In the genomic region with DNA sequence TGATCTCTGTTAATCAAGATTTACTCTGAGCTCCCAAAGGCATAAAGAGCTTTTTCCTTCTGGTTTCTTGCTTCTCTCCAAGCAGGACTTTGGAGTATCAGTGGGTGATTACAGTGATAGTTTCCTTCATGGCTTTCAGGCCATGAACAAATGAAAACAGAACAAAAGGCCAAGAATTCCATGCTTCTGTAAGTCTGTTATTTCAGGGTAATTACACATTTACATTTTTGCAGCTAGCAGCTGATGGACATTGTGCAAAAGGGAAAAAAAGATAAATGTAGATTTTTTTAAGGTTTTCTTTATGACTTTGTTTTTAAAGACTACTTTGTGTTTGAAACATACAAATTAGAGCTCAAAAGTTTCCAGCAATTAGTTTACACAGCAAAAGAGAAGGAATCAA, we compare ENCODE assay signal across 24 cellular contexts.
A peak's percentile ranks its signal among the peaks of the same experiment; 100 is the strongest.
DNase-seq lines count a peak whose midpoint lies in the region; ATAC-seq and TF ChIP-seq lines count a peak whose summit lies in the region.
"Had no signal": no experiment of that assay in that cellular context is flagged by ENCODE, and none has a peak within 500 bp of the region (broad histone marks: within the 10 kb centered on the region; RNA-seq: fewer than 3 reads in every experiment).

No MANE protein-coding gene starts in this region.

- CTCF ChIA-PET in WTC11 (lab: Charles Lee): no interaction called here

- H3K4me1 Mint-ChIP-seq in WTC11: peaks cover 7% of the 10 kb centered on the region
- H3K4me1 Mint-ChIP-seq: CD4-positive, CD25-positive, alpha-beta regulatory T cell had no signal

- ATAC-seq in WTC11: no peak
- ATAC-seq: GM12878 had no signal

- no peaks in the 10 kb centered on the region for H3K36me3 Mint-ChIP-seq in WTC11
- H3K36me3 Mint-ChIP-seq: CD14-positive monocyte; CD4-positive, alpha-beta memory T cell; CD4-positive, CD25-positive, alpha-beta regulatory T cell had no signal

- H3K27me3 ChIP-seq in adipocyte (replicated peaks; ENCODE audit: control insufficient read depth, insufficient read depth, low read length): no peaks in the 10 kb centered on the region
- H3K27me3 ChIP-seq: BE2C, BLaER1 had no signal

- H3K9me3 Mint-ChIP-seq in WTC11: 0 out of 2 replicates have a peak, but pooled peaks cover 6% of the 10 kb centered on the region

- H3K9ac ChIP-seq in adipocyte (ENCODE audit: low read length): no peak overlapping the region
- H3K9ac ChIP-seq: BLaER1 had no signal

- H3K4me3 ChIP-seq in adipocyte (ENCODE audit: low read length): no peak overlapping the region
- H3K4me3 ChIP-seq: BLaER1, GM12878 had no signal

- peak; percentile 53 for DNase-seq in adipocyte (ENCODE audit: low read depth)
- peak; percentile 26 for DNase-seq in fibroblast of peridontal ligament (ENCODE audit: extremely low read depth)
- peak; percentile 4 for DNase-seq in left kidney (ENCODE audit: low read depth, low spot score)
- DNase-seq in renal cortical epithelial cell (ENCODE audit: low read depth): peak; percentile 54
- no peak for DNase-seq in WTC11 (ENCODE audit: low spot score)
- DNase-seq in DMS53 (lab: John Stamatoyannopoulos, UW): no peak
- DNase-seq in hippocampal formation (lab: John Stamatoyannopoulos, UW): no peak
- no peak for DNase-seq in amygdala (lab: John Stamatoyannopoulos, UW)
- DNase-seq: 8988T; ACHN; BE2C; C1 segment of cervical spinal cord; CD4-positive, alpha-beta memory T cell; CD4-positive, CD25-positive, alpha-beta regulatory T cell; CD8-positive, alpha-beta memory T cell; COR-L47; DMS 273 treated with DMSO at 0.1 percent for 48 hours; DMS153; DMS79 treated with DMSO at 0.1 percent for 48 hours; EL; GDM1 had no signal

- H3K4me1 ChIP-seq in adipocyte (ENCODE audit: control insufficient read depth, insufficient read depth, low read length): peaks cover 31% of the 10 kb centered on the region
- H3K4me1 ChIP-seq: BE2C, BLaER1 had no signal

- no peaks in the 10 kb centered on the region for H3K9me3 ChIP-seq in adipocyte (ENCODE audit: control insufficient read depth, low read length)
- H3K9me3 ChIP-seq: BE2C, BLaER1 had no signal

- no peak overlapping the region for H3K27ac Mint-ChIP-seq in WTC11
- H3K27ac Mint-ChIP-seq: CD14-positive monocyte; CD4-positive, CD25-positive, alpha-beta regulatory T cell had no signal

- POLR2A ChIA-PET in WTC11 (lab: Charles Lee): no interaction called here

- no peak for TF ChIP-seq CTCF in WTC11 (IDR thresholded peaks at IDR 0.05)

- H3K4me3 Mint-ChIP-seq in WTC11: no peak overlapping the region
- H3K4me3 Mint-ChIP-seq: CD14-positive monocyte; CD4-positive, alpha-beta memory T cell; CD4-positive, CD25-positive, alpha-beta regulatory T cell; CD8-positive, alpha-beta memory T cell had no signal

- no peaks in the 10 kb centered on the region for H3K27me3 Mint-ChIP-seq in WTC11 (ENCODE audit: low read depth)
- H3K27me3 Mint-ChIP-seq: CD4-positive, alpha-beta memory T cell; CD4-positive, CD25-positive, alpha-beta regulatory T cell; CD8-positive, alpha-beta memory T cell had no signal

- no peaks in the 10 kb centered on the region for H3K36me3 ChIP-seq in adipocyte (ENCODE audit: control insufficient read depth, insufficient read depth, low read length, severe bottlenecking)
- H3K36me3 ChIP-seq: BE2C, BLaER1 had no signal

TF ChIP-seq in WTC11, 78 proteins besides CTCF, POLR2A, EP300 and RAD21 (continues in another document):
- TF ChIP-seq, protein P1, sequence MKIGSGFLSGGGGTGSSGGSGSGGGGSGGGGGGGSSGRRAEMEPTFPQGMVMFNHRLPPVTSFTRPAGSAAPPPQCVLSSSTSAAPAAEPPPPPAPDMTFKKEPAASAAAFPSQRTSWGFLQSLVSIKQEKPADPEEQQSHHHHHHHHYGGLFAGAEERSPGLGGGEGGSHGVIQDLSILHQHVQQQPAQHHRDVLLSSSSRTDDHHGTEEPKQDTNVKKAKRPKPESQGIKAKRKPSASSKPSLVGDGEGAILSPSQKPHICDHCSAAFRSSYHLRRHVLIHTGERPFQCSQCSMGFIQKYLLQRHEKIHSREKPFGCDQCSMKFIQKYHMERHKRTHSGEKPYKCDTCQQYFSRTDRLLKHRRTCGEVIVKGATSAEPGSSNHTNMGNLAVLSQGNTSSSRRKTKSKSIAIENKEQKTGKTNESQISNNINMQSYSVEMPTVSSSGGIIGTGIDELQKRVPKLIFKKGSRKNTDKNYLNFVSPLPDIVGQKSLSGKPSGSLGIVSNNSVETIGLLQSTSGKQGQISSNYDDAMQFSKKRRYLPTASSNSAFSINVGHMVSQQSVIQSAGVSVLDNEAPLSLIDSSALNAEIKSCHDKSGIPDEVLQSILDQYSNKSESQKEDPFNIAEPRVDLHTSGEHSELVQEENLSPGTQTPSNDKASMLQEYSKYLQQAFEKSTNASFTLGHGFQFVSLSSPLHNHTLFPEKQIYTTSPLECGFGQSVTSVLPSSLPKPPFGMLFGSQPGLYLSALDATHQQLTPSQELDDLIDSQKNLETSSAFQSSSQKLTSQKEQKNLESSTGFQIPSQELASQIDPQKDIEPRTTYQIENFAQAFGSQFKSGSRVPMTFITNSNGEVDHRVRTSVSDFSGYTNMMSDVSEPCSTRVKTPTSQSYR (CRISPR knock-in tag; IDR thresholded peaks at IDR 0.05): no peak
- no peak for TF ChIP-seq ZNF423 (CRISPR knock-in tag; IDR thresholded peaks at IDR 0.05)
- TF ChIP-seq, protein P2, sequence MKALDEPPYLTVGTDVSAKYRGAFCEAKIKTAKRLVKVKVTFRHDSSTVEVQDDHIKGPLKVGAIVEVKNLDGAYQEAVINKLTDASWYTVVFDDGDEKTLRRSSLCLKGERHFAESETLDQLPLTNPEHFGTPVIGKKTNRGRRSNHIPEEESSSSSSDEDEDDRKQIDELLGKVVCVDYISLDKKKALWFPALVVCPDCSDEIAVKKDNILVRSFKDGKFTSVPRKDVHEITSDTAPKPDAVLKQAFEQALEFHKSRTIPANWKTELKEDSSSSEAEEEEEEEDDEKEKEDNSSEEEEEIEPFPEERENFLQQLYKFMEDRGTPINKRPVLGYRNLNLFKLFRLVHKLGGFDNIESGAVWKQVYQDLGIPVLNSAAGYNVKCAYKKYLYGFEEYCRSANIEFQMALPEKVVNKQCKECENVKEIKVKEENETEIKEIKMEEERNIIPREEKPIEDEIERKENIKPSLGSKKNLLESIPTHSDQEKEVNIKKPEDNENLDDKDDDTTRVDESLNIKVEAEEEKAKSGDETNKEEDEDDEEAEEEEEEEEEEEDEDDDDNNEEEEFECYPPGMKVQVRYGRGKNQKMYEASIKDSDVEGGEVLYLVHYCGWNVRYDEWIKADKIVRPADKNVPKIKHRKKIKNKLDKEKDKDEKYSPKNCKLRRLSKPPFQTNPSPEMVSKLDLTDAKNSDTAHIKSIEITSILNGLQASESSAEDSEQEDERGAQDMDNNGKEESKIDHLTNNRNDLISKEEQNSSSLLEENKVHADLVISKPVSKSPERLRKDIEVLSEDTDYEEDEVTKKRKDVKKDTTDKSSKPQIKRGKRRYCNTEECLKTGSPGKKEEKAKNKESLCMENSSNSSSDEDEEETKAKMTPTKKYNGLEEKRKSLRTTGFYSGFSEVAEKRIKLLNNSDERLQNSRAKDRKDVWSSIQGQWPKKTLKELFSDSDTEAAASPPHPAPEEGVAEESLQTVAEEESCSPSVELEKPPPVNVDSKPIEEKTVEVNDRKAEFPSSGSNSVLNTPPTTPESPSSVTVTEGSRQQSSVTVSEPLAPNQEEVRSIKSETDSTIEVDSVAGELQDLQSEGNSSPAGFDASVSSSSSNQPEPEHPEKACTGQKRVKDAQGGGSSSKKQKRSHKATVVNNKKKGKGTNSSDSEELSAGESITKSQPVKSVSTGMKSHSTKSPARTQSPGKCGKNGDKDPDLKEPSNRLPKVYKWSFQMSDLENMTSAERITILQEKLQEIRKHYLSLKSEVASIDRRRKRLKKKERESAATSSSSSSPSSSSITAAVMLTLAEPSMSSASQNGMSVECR (CRISPR knock-in tag; IDR thresholded peaks at IDR 0.05; ENCODE audit: borderline replicate concordance): no peak
- TF ChIP-seq TEAD4 (CRISPR knock-in tag; IDR thresholded peaks at IDR 0.05): no peak
- TF ChIP-seq EMX1 (CRISPR knock-in tag; IDR thresholded peaks at IDR 0.05): no peak
- TF ChIP-seq, protein P3, sequence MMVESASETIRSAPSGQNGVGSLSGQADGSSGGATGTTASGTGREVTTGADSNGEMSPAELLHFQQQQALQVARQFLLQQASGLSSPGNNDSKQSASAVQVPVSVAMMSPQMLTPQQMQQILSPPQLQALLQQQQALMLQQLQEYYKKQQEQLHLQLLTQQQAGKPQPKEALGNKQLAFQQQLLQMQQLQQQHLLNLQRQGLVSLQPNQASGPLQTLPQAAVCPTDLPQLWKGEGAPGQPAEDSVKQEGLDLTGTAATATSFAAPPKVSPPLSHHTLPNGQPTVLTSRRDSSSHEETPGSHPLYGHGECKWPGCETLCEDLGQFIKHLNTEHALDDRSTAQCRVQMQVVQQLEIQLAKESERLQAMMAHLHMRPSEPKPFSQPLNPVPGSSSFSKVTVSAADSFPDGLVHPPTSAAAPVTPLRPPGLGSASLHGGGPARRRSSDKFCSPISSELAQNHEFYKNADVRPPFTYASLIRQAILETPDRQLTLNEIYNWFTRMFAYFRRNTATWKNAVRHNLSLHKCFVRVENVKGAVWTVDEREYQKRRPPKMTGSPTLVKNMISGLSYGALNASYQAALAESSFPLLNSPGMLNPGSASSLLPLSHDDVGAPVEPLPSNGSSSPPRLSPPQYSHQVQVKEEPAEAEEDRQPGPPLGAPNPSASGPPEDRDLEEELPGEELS (CRISPR knock-in tag; IDR thresholded peaks at IDR 0.05): no peak

Comparison
In these comparisons a context has a peak if more than half of its experiments do, and no peak if none do; other contexts are left out.
1. DNase-seq: peak in adipocyte (single experiment), fibroblast of peridontal ligament (single experiment), left kidney (single experiment) and renal cortical epithelial cell (single experiment); none in WTC11 (single experiment), DMS53 (single experiment), hippocampal formation (0 of 2) and amygdala (0 of 56).